ENCODE assay signal across 8 cellular contexts in genomic region chr3:88058593-88059379, GRCh38. TPM values are rescaled to one million over a fixed set of nuclear protein-coding genes. Genes with fewer than 3 reads are reported as not detected.
DNase-seq lines count a peak whose midpoint lies in the region; FAIRE-seq and TF ChIP-seq lines count a peak whose summit lies in the region.

Gene CGGBP1 (minus strand): TSS chr3:88059005. CDS start chr3:88055976, 3,029 bp downstream.
Gene ZNF654 (plus strand): TSS chr3:88059255. CDS start chr3:88059320, 65 bp downstream.

- H3K14ac ChIP-seq in neuronal stem cell (ENCODE audit: low read length) = peak within 1 kb of the TSS; percentile 90

- peak within 1 kb of the TSS; percentile 59 for H3K4me2 ChIP-seq in neuronal stem cell (ENCODE audit: insufficient read depth, low read length, poor library complexity, severe bottlenecking)

- H3K23ac ChIP-seq in neuronal stem cell (ENCODE audit: low read depth, low read length, poor library complexity) = peak within 1 kb of the TSS; percentile 96

- H2BK12ac ChIP-seq in neuronal stem cell (ENCODE audit: low read length) = no peak within 1 kb of the TSS

- H2BK15ac ChIP-seq in neuronal stem cell (ENCODE audit: low read length) = no peak within 1 kb of the TSS

- FAIRE-seq in frontal cortex (lab: Jason Lieb, UNC) = peak; percentile 62

- H3K36me3 ChIP-seq in neuronal stem cell (replicated peaks in 1 of 2; ENCODE audit: control insufficient read depth in 2 of 2, insufficient read depth in 2 of 2, low read length in 2 of 2) = peaks cover 5 to 36% of the 10 kb centered on the region in 2 donors

- no CpG with 5 or more reads among the region's 76 CpGs for WGBS in neuronal stem cell (ENCODE audit: extremely low coverage in 2 of 2, insufficient read length in 2 of 2, insufficient replicate concordance in 1 of 2), 2 donors

- CTCF ChIA-PET in activated naive CD4-positive, alpha-beta T cell treated with anti-CD3 and anti-CD28 coated beads for 36 hours (lab: Charles Lee) = interaction anchor here (0.7 to 1.4 kb wide), 5 partner anchors 9 to 93 kb away, joined by 3 to 4 read pairs (median 3); no protein-coding TSS in a partner anchor

- H3K18ac ChIP-seq in neuronal stem cell (ENCODE audit: low read length) = peak within 1 kb of the TSS; percentile 97

- peaks cover 43% of the 10 kb centered on the region for H3K4me1 Mint-ChIP-seq in activated naive CD4-positive, alpha-beta T cell treated with anti-CD3 and anti-CD28 coated beads for 36 hours (ENCODE audit: low read depth)

- peak within 1 kb of the TSS; percentile 98 for H3K27ac Mint-ChIP-seq in activated naive CD4-positive, alpha-beta T cell treated with anti-CD3 and anti-CD28 coated beads for 36 hours

- no peak within 1 kb of the TSS for H4K91ac ChIP-seq in neuronal stem cell (ENCODE audit: low read depth, low read length, poor library complexity)

- H2BK120ac ChIP-seq in neuronal stem cell (ENCODE audit: low read depth, low read length) = peak within 1 kb of the TSS; percentile 91

- no peaks in the 10 kb centered on the region for H3K9me3 ChIP-seq in neuronal stem cell (replicated peaks in 1 of 2; ENCODE audit: control insufficient read depth in 2 of 2, insufficient read depth in 1 of 2, low read depth in 1 of 2, low read length in 2 of 2)

- peak within 1 kb of the TSS; percentile 98 for H2AFZ ChIP-seq in neuronal stem cell (ENCODE audit: low read length)

- H3K9me3 Mint-ChIP-seq in activated naive CD4-positive, alpha-beta T cell treated with anti-CD3 and anti-CD28 coated beads for 36 hours = no peaks in the 10 kb centered on the region

- no peaks in the 10 kb centered on the region for H3K27me3 ChIP-seq in neuronal stem cell (ENCODE audit: control insufficient read depth in 3 of 3, insufficient read depth in 3 of 3, low read depth in 1 of 3, low read length in 3 of 3)

- TF ChIP-seq CTCF in HFF-Myc (IDR thresholded peaks at IDR 0.05; ENCODE audit: low read depth, low read length, missing control alignments) = no peak
- TF ChIP-seq CTCF in subcutaneous adipose tissue (IDR thresholded peaks at IDR 0.05; ENCODE audit: low read depth) = no peak

- H3K79me1 ChIP-seq in neuronal stem cell (ENCODE audit: low read depth, low read length) = peaks cover 3% of the 10 kb centered on the region

- H3K27ac ChIP-seq in neuronal stem cell (replicated peaks; ENCODE audit: low read length) = peak within 1 kb of the TSS; percentile 96

- DNase-seq in GM03348 (ENCODE audit: low spot score) (peak; percentile 98), HFF-Myc (ENCODE audit: extremely low read depth, low read depth) (peak; percentile 94), NAMALWA (ENCODE audit: low spot score) (peak; percentile 94), SK-N-DZ (ENCODE audit: low spot score) (peak; percentile 99), frontal cortex (ENCODE audit: low spot score in 2 of 2) (peak; percentile 92), neuronal stem cell (ENCODE audit: low spot score) (peak; percentile 98)
- DNase-seq in activated naive CD4-positive, alpha-beta T cell treated with anti-CD3 and anti-CD28 coated beads for 36 hours = peak; percentile 99

- no peak within 1 kb of the TSS for H2AK5ac ChIP-seq in neuronal stem cell (ENCODE audit: low read depth, low read length)

- no peaks in the 10 kb centered on the region for H3K27me3 Mint-ChIP-seq in activated naive CD4-positive, alpha-beta T cell treated with anti-CD3 and anti-CD28 coated beads for 36 hours (ENCODE audit: low read depth)

- intact Hi-C loops in activated naive CD4-positive, alpha-beta T cell treated with anti-CD3 and anti-CD28 coated beads for 36 hours (cut with micrococcal nuclease) = loop anchor here (1.0 to 2.0 kb wide), 7 partner anchors 26 to 832 kb away; partner anchors contain the start of genes C3orf38 and CHMP2B

- peak within 1 kb of the TSS; percentile 94 for H3K9ac ChIP-seq in neuronal stem cell (ENCODE audit: low read depth, low read length, poor library complexity)

- peak within 1 kb of the TSS; percentile 94 for H2BK5ac ChIP-seq in neuronal stem cell (ENCODE audit: low read length)

- H3K4ac ChIP-seq in neuronal stem cell (ENCODE audit: low read length) = no peak within 1 kb of the TSS

- peak within 1 kb of the TSS; percentile 96 for H3K4me3 ChIP-seq in HFF-Myc (replicated peaks; ENCODE audit: low read depth, low read length)
- peak within 1 kb of the TSS; percentile 93 to 94 for H3K4me3 ChIP-seq in neuronal stem cell (ENCODE audit: low read length in 2 of 2)

- H3K36me3 Mint-ChIP-seq in activated naive CD4-positive, alpha-beta T cell treated with anti-CD3 and anti-CD28 coated beads for 36 hours (ENCODE audit: low read depth) = peaks cover 35% of the 10 kb centered on the region

- H4K8ac ChIP-seq in neuronal stem cell (ENCODE audit: low read depth, low read length) = peak within 1 kb of the TSS; percentile 65

- peak within 1 kb of the TSS; percentile 90 for H3K4me3 Mint-ChIP-seq in activated naive CD4-positive, alpha-beta T cell treated with anti-CD3 and anti-CD28 coated beads for 36 hours

- H3K4me1 ChIP-seq in neuronal stem cell (ENCODE audit: control insufficient read depth in 2 of 2, insufficient read depth in 1 of 2, low read depth in 1 of 2, low read length in 2 of 2) = no peaks in the 10 kb centered on the region

RNA-seq across cellular contexts. Expression of gene CGGBP1, which starts in this region (rescaled TPM):
- 66.8 and 68.2 TPM in 2 replicates for polyA plus RNA-seq in SK-N-DZ (2014; cell fraction: cytosol; rRNA removed)
- 92.9 and 122 TPM in 2 replicates for polyA plus RNA-seq in SK-N-DZ (2014; cell fraction: nucleus; rRNA removed)
- total RNA-seq in activated naive CD4-positive, alpha-beta T cell treated with anti-CD3 and anti-CD28 coated beads for 36 hours = 10 to 100 TPM; 91.9 to 94.0 TPM
- total RNA-seq in frontal cortex (130 TPM), subcutaneous adipose tissue (100 to 1,000 TPM in 1 of 4 donors, 10 to 100 TPM in 3; 70.2 to 106 (median 92.0) TPM)
- 70.9 TPM for polyA plus RNA-seq in neuronal stem cell (2013, experiment 1 of 2)
- 70.8 TPM for polyA plus RNA-seq in neuronal stem cell (2013, experiment 2 of 2)

RNA-seq across cellular contexts. Expression of gene ZNF654, which starts in this region (rescaled TPM):
- polyA plus RNA-seq in SK-N-DZ (2014; cell fraction: cytosol; rRNA removed) = 3.6 and 3.7 TPM in 2 replicates
- polyA plus RNA-seq in SK-N-DZ (2014; cell fraction: nucleus; rRNA removed) = 6.4 and 6.7 TPM in 2 replicates
- 10 to 100 TPM; 17.8 to 18.8 TPM for total RNA-seq in activated naive CD4-positive, alpha-beta T cell treated with anti-CD3 and anti-CD28 coated beads for 36 hours
- total RNA-seq in frontal cortex = 35.1 TPM
- polyA plus RNA-seq in neuronal stem cell (2013, experiment 1 of 2) = 4.7 TPM
- 5.0 TPM for polyA plus RNA-seq in neuronal stem cell (2013, experiment 2 of 2)
- 10 to 100 TPM; 17.5 to 28.6 (median 24.5) TPM for total RNA-seq in subcutaneous adipose tissue

Comparison
In these comparisons a context has a peak if more than half of its experiments do, and no peak if none do; other contexts are left out.
1. Peak in every context shown above with its lines: DNase-seq, H3K4me3 ChIP-seq and H3K27ac ChIP-seq.